Comparison of ENCODE assay signal across 17 cellular contexts in the genomic region with DNA sequence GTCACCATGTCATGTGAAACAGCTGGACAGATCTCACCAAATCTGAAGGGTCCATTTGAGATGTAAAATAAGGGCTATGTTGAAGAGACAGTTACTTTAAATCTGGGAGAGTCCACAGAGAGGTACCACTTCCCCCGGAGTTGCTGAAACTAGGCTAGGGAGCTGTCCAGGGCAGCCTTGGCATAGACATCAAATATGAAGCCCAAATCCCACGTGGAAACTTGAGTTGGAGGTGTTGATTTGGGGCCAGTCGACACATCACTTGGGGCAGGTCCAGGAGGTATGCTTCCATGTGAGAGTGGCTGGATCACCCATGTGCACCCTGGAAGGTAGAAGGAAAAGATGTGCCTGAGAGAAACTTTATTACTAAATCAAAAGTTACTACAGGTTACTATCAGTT. TPM values are rescaled to one million over a fixed set of nuclear protein-coding genes. Genes with fewer than 3 reads are reported as not detected.
A peak's percentile ranks its signal among the peaks of the same experiment; 100 is the strongest.
DNase-seq lines count a peak whose midpoint lies in the region; ATAC-seq, FAIRE-seq and TF ChIP-seq lines count a peak whose summit lies in the region.
"Had no signal": no experiment of that assay in that cellular context is flagged by ENCODE, and none has a peak within 500 bp of the region (broad histone marks: within the 10 kb centered on the region; RNA-seq: fewer than 3 reads in every experiment).

No MANE protein-coding gene starts in this region.

- no peaks in the 10 kb centered on the region for H3K23me2 ChIP-seq in H1 (ENCODE audit: low read depth, low read length)

- no peaks in the 10 kb centered on the region for H3K79me1 ChIP-seq in H1 (ENCODE audit: low read depth, low read length)

- H3K27me3 ChIP-seq in H1 (replicated peaks in 1 of 4; ENCODE audit: control insufficient read depth in 3 of 4, extremely low read depth in 1 of 4, insufficient read depth in 3 of 4, low read length in 3 of 4) (no peaks in the 10 kb centered on the region), SJCRH30 (no peaks in the 10 kb centered on the region)
- H3K27me3 ChIP-seq: BLaER1 had no signal

- POLR2A ChIA-PET in activated CD8-positive, alpha-beta T cell treated with anti-CD3 and anti-CD28 coated beads, Interleukin-2, amount 10 ng/mL, durations not matched to agents 7 days and 5 days (lab: Charles Lee), result interaction anchor here (1.4 to 3.1 kb wide), 3 partner anchors 12 to 74 kb away, joined by 3 to 16 read pairs (median 5); a partner anchor contains a TSS
- POLR2A ChIA-PET in activated CD8-positive, alpha-beta T cell treated with anti-CD3 and anti-CD28 coated beads for 36 hours (lab: Charles Lee), result interaction anchor here (1.0 to 1.4 kb wide), 2 partner anchors 13 to 17 kb away, joined by 3 to 4 read pairs; no protein-coding TSS in a partner anchor
- POLR2A ChIA-PET in H1 (lab: Charles Lee; ENCODE audit: partially characterized antibody), result interaction anchor here (1.1 to 3.9 kb wide), 6 partner anchors 9 to 39 kb away, joined by 3 to 13 read pairs (median 5); no protein-coding TSS in a partner anchor

- FAIRE-seq in H1 (lab: Jason Lieb, UNC), result no peak

- peaks cover 9% of the 10 kb centered on the region for H3K36me3 Mint-ChIP-seq in activated CD8-positive, alpha-beta T cell treated with anti-CD3 and anti-CD28 coated beads, Interleukin-2, amount 10 ng/mL, durations not matched to agents 7 days and 5 days (ENCODE audit: low read depth)
- peaks cover 3% of the 10 kb centered on the region for H3K36me3 Mint-ChIP-seq in activated CD8-positive, alpha-beta T cell treated with anti-CD3 and anti-CD28 coated beads for 36 hours (ENCODE audit: low read depth)
- H3K36me3 Mint-ChIP-seq: CD8-positive, alpha-beta memory T cell; IgD-negative memory B cell had no signal

- H4K5ac ChIP-seq in H1 (ENCODE audit: insufficient read length, low read depth, low read length), result no peak overlapping the region

- H3K18ac ChIP-seq in H1 (ENCODE audit: extremely low read depth, low read length), result peak overlapping the region; percentile 66; the same call in 1 of the 2 replicates

- H3K27me3 Mint-ChIP-seq in activated CD8-positive, alpha-beta T cell treated with anti-CD3 and anti-CD28 coated beads, Interleukin-2, amount 10 ng/mL, durations not matched to agents 7 days and 5 days (ENCODE audit: low read depth), result no peaks in the 10 kb centered on the region
- H3K27me3 Mint-ChIP-seq in activated CD8-positive, alpha-beta T cell treated with anti-CD3 and anti-CD28 coated beads for 36 hours, result no peaks in the 10 kb centered on the region
- H3K27me3 Mint-ChIP-seq: CD8-positive, alpha-beta memory T cell had no signal

- H4K20me1 ChIP-seq in H1 (replicated peaks in 1 of 2; ENCODE audit: control insufficient read depth in 1 of 2, insufficient read depth in 2 of 2, low read length in 2 of 2), result no peaks in the 10 kb centered on the region
- H4K20me1 ChIP-seq: BLaER1 had no signal

- no peak for TF ChIP-seq POLR2A in H1 (IDR thresholded peaks at IDR 0.05; ENCODE audit: control extremely low read depth in 1 of 2, low read depth in 2 of 2, low read length in 2 of 2)

- TF ChIP-seq EP300 in H1 (IDR thresholded peaks at IDR 0.05; ENCODE audit: borderline replicate concordance in 1 of 2, low read depth in 2 of 2, low read length in 2 of 2), result no peak

- peaks cover 40% of the 10 kb centered on the region for H3K4me1 Mint-ChIP-seq in activated CD8-positive, alpha-beta T cell treated with anti-CD3 and anti-CD28 coated beads, Interleukin-2, amount 10 ng/mL, durations not matched to agents 7 days and 5 days (ENCODE audit: low read depth)
- peaks cover 37% of the 10 kb centered on the region for H3K4me1 Mint-ChIP-seq in activated CD8-positive, alpha-beta T cell treated with anti-CD3 and anti-CD28 coated beads for 36 hours (ENCODE audit: low read depth)

- CTCF ChIA-PET in activated CD8-positive, alpha-beta T cell treated with anti-CD3 and anti-CD28 coated beads, Interleukin-2, amount 10 ng/mL, durations not matched to agents 7 days and 5 days (lab: Charles Lee), result interaction anchor here (0.7 to 5.8 kb wide), 8 partner anchors 12 to 69 kb away, joined by 3 to 44 read pairs (median 4); no protein-coding TSS in a partner anchor
- CTCF ChIA-PET in activated CD8-positive, alpha-beta T cell treated with anti-CD3 and anti-CD28 coated beads for 36 hours (lab: Charles Lee), result interaction anchor here (1.1 to 2.9 kb wide), 8 partner anchors 9 to 124 kb away, joined by 3 to 24 read pairs (median 5); a partner anchor contains a TSS
- CTCF ChIA-PET in H1 (lab: Charles Lee; ENCODE audit: partially characterized antibody), result interaction anchor here (0.8 to 6.3 kb wide), 12 partner anchors 9 to 124 kb away, joined by 3 to 64 read pairs (median 8); no protein-coding TSS in a partner anchor

- H2BK5ac ChIP-seq in H1 (ENCODE audit: low read depth, low read length), result peak overlapping the region; percentile 60; the same call in 1 of the 2 replicates

- H3K9me3 Mint-ChIP-seq in activated CD8-positive, alpha-beta T cell treated with anti-CD3 and anti-CD28 coated beads, Interleukin-2, amount 10 ng/mL, durations not matched to agents 7 days and 5 days (ENCODE audit: insufficient read depth), result peaks cover 10% of the 10 kb centered on the region
- H3K9me3 Mint-ChIP-seq in activated CD8-positive, alpha-beta T cell treated with anti-CD3 and anti-CD28 coated beads for 36 hours, result no peaks in the 10 kb centered on the region
- H3K9me3 Mint-ChIP-seq: CD8-positive, alpha-beta memory T cell; IgD-negative memory B cell had no signal

- no peak overlapping the region for H3K56ac ChIP-seq in H1 (replicated peaks; ENCODE audit: insufficient read length, low read depth, low read length)

- H3K79me2 ChIP-seq in H1 (ENCODE audit: control insufficient read depth in 1 of 2, insufficient read depth in 2 of 2, low read length in 2 of 2), result no peaks in the 10 kb centered on the region

- H3K4me1 ChIP-seq in H1 (replicated peaks in 1 of 4; ENCODE audit: control insufficient read depth in 3 of 4, insufficient read depth in 4 of 4, low read length in 3 of 4) (peaks cover 6 to 20% (median 16%) of the 10 kb centered on the region in 4 experiments), SJCRH30 (peaks cover 9% of the 10 kb centered on the region)
- H3K4me1 ChIP-seq: BLaER1 had no signal

- no peak overlapping the region for H3K4me2 ChIP-seq in H1 (ENCODE audit: insufficient read depth in 1 of 2, low read depth in 2 of 2, low read length in 2 of 2)
- H3K4me2 ChIP-seq: BLaER1 had no signal

- intact Hi-C loops in activated CD8-positive, alpha-beta T cell treated with anti-CD3 and anti-CD28 coated beads for 36 hours (cut with micrococcal nuclease), result no loop called here

- H3K4me3 ChIP-seq in H1 (ENCODE audit: extremely low read depth in 1 of 4, insufficient read depth in 2 of 4, low read depth in 3 of 4, low read length in 4 of 4) (no peak overlapping the region), SJCRH30 (no peak overlapping the region)
- H3K4me3 ChIP-seq: BLaER1, GM23248 had no signal

- H3K9me3 ChIP-seq in H1 (ENCODE audit: insufficient read depth in 2 of 2, low read depth in 1 of 2, low read length in 1 of 2) (no peaks in the 10 kb centered on the region), SJCRH30 (replicated peaks) (no peaks in the 10 kb centered on the region)
- H3K9me3 ChIP-seq: BLaER1, Caco-2 had no signal

- H3K14ac ChIP-seq in H1 (ENCODE audit: insufficient read length), result no peak overlapping the region

- no peak overlapping the region for H3K27ac ChIP-seq in H1 (ENCODE audit: low read depth, low read length)
- H3K27ac ChIP-seq in SJCRH30, result no peak overlapping the region
- H3K27ac ChIP-seq: BLaER1, GM23248 had no signal

- no peak overlapping the region for H3K27ac Mint-ChIP-seq in activated CD8-positive, alpha-beta T cell treated with anti-CD3 and anti-CD28 coated beads, Interleukin-2, amount 10 ng/mL, durations not matched to agents 7 days and 5 days
- no peak overlapping the region for H3K27ac Mint-ChIP-seq in activated CD8-positive, alpha-beta T cell treated with anti-CD3 and anti-CD28 coated beads for 36 hours
- H3K27ac Mint-ChIP-seq: CD8-positive, alpha-beta memory T cell; IgD-negative memory B cell had no signal

- H3K36me3 ChIP-seq in H1 (ENCODE audit: control insufficient read depth in 2 of 4, insufficient read depth in 4 of 4, low read length in 3 of 4) (no peaks in the 10 kb centered on the region), SJCRH30 (no peaks in the 10 kb centered on the region)
- H3K36me3 ChIP-seq: BLaER1 had no signal

- H2BK12ac ChIP-seq in H1 (ENCODE audit: low read depth, low read length), result peak overlapping the region; percentile 86; the same call in 1 of the 2 replicates

- no peak overlapping the region for H3K4ac ChIP-seq in H1 (replicated peaks; ENCODE audit: insufficient read length, low read depth, low read length)

- H2BK120ac ChIP-seq in H1 (replicated peaks; ENCODE audit: low read depth, low read length), result no peak overlapping the region

- no peak overlapping the region for H2AFZ ChIP-seq in H1 (ENCODE audit: low read length)
- H2AFZ ChIP-seq: GM23248 had no signal

- no peak overlapping the region for H3K23ac ChIP-seq in H1 (ENCODE audit: insufficient read length)

- no peak overlapping the region for H3K4me3 Mint-ChIP-seq in activated CD8-positive, alpha-beta T cell treated with anti-CD3 and anti-CD28 coated beads, Interleukin-2, amount 10 ng/mL, durations not matched to agents 7 days and 5 days
- H3K4me3 Mint-ChIP-seq in activated CD8-positive, alpha-beta T cell treated with anti-CD3 and anti-CD28 coated beads for 36 hours, result no peak overlapping the region
- H3K4me3 Mint-ChIP-seq: CD8-positive, alpha-beta memory T cell; IgD-negative memory B cell had no signal

- H2BK15ac ChIP-seq in H1 (ENCODE audit: low read length), result peak overlapping the region; percentile 21; the same call in 1 of the 2 replicates

- H2BK20ac ChIP-seq in H1 (ENCODE audit: low read length), result peak overlapping the region; percentile 16; the same call in 1 of the 2 replicates

- no peak for TF ChIP-seq CTCF in activated CD8-positive, alpha-beta T cell treated with anti-CD3 and anti-CD28 coated beads for 36 hours (IDR thresholded peaks at IDR 0.05)
- no peak for TF ChIP-seq CTCF in H1 (IDR thresholded peaks at IDR 0.05; ENCODE audit: control extremely low read depth in 1 of 3, insufficient read depth in 1 of 3, low read depth in 1 of 3, low read length in 3 of 3)

- no peak overlapping the region for H4K8ac ChIP-seq in H1 (ENCODE audit: extremely low read depth, insufficient read depth, low read length)

- 93% methylated on average over 3 of the region's 3 CpGs; no CpG with 5 or more reads in 1 of the 2 experiments for WGBS in H1 (ENCODE audit: extremely low coverage in 1 of 2, insufficient coverage in 1 of 2, insufficient read length in 1 of 2, insufficient replicate concordance in 2 of 2, low coverage in 1 of 2, low lambda C conversion rate in 2 of 2, missing lambda C conversion rate in 1 of 2), 2 experiments

- no peak for ATAC-seq in activated CD8-positive, alpha-beta T cell treated with anti-CD3 and anti-CD28 coated beads, Interleukin-2, amount 10 ng/mL, durations not matched to agents 7 days and 5 days
- ATAC-seq in activated CD8-positive, alpha-beta T cell treated with anti-CD3 and anti-CD28 coated beads for 36 hours, result no peak
- ATAC-seq in left lobe of liver (no peak), GM21737 (IDR thresholded peaks at IDR 0.05; ENCODE audit: unreplicated experiment) (no peak)

- no peak overlapping the region for H3K9ac ChIP-seq in H1 (replicated peaks in 1 of 4; ENCODE audit: extremely low read depth in 1 of 4, low read depth in 3 of 4, low read length in 3 of 4)
- H3K9ac ChIP-seq: BLaER1, GM23248 had no signal

- DNase-seq in activated CD8-positive, alpha-beta T cell treated with anti-CD3 and anti-CD28 coated beads, Interleukin-2, amount 10 ng/mL, durations not matched to agents 7 days and 5 days, result peak; percentile 16
- DNase-seq in activated CD8-positive, alpha-beta T cell treated with anti-CD3 and anti-CD28 coated beads for 36 hours, result no peak
- DNase-seq in H1 (ENCODE audit: low read depth in 1 of 2, low spot score in 2 of 2) (no peak), left lobe of liver (ENCODE audit: low spot score) (peak; percentile 23), LoVo (ENCODE audit: low spot score) (no peak), SJCRH30 (no peak)
- DNase-seq: 8988T; AML-193; Caco-2; CD8-positive, alpha-beta memory T cell; DMS53; GM23248; H7 had no signal

- no peak overlapping the region for H2AK5ac ChIP-seq in H1 (ENCODE audit: low read depth, low read length)

- no peak for TF ChIP-seq RAD21 in H1 (IDR thresholded peaks at IDR 0.05 in 1 of 2, conservative IDR thresholded peaks at IDR 0.05 in 1 of 2; ENCODE audit: low read depth in 2 of 2, low read length in 2 of 2)

- no peak overlapping the region for H4K91ac ChIP-seq in H1 (replicated peaks; ENCODE audit: insufficient read length, low read length)

RNA-seq across cellular contexts. Expression of a gene that starts 12.0 kb away (rescaled TPM):
- 10 to 100 TPM; 36.9 to 38.1 TPM for total RNA-seq in activated CD8-positive, alpha-beta T cell treated with anti-CD3 and anti-CD28 coated beads, Interleukin-2, amount 10 ng/mL, durations not matched to agents 7 days and 5 days
- total RNA-seq in activated CD8-positive, alpha-beta T cell treated with anti-CD3 and anti-CD28 coated beads for 36 hours, result 10 to 100 TPM; 65.7 to 70.3 TPM
- 63.5 and 66.8 TPM in 2 replicates for total RNA-seq in H1 (2021; fragmentation: NEBNext Ultra II Directional; extraction: Animal tissue kit (Norgen Biotek cat#: 25700))
- polyA plus RNA-seq in H1 (2011; rRNA removed), result 53.5 and 93.8 TPM in 2 replicates
- 58.9 TPM for polyA plus RNA-seq in H1 (2011; cell fraction: cytosol; rRNA removed)
- polyA plus RNA-seq in H1 (2011; cell fraction: nucleus; rRNA removed), result 23.5 TPM
- 56.9 to 68.1 TPM (median 58.4 TPM) in 4 replicates for polyA plus RNA-seq in H1 (2012, experiment 1 of 2)
- 26.8 TPM for polyA plus RNA-seq in H1 (2012, experiment 2 of 2)
- polyA plus RNA-seq in H1 (2013, experiment 1 of 2), result 31.2 TPM
- 29.8 TPM for polyA plus RNA-seq in H1 (2013, experiment 2 of 2)
- polyA minus RNA-seq in H1 (2011; rRNA and poly(A)+ RNA removed), result 100 and 149 TPM in 2 replicates
- 53.1 TPM for polyA minus RNA-seq in H1 (2011; cell fraction: cytosol; rRNA and poly(A)+ RNA removed)
- 25.0 TPM for polyA minus RNA-seq in H1 (2011; cell fraction: nucleus; rRNA and poly(A)+ RNA removed)
- 2.0 TPM for total RNA-seq in left lobe of liver
- 0.81 and 0.89 TPM in 2 replicates for total RNA-seq in SJCRH30 (2014; rRNA removed; shearing (Covaris generic))
- total RNA-seq: HT1080 had no signal

RNA-seq across cellular contexts. Expression of a gene that starts 56.2 kb away (rescaled TPM):
- total RNA-seq in activated CD8-positive, alpha-beta T cell treated with anti-CD3 and anti-CD28 coated beads, Interleukin-2, amount 10 ng/mL, durations not matched to agents 7 days and 5 days, result 10 to 100 TPM; 51.0 to 52.8 TPM
- total RNA-seq in activated CD8-positive, alpha-beta T cell treated with anti-CD3 and anti-CD28 coated beads for 36 hours, result 10 to 100 TPM; 52.2 to 53.8 TPM
- total RNA-seq in H1 (2021; fragmentation: NEBNext Ultra II Directional; extraction: Animal tissue kit (Norgen Biotek cat#: 25700)), result 29.4 and 31.2 TPM in 2 replicates
- 27.2 and 29.5 TPM in 2 replicates for polyA plus RNA-seq in H1 (2011; rRNA removed)
- polyA plus RNA-seq in H1 (2011; cell fraction: cytosol; rRNA removed), result 32.8 TPM
- 24.9 TPM for polyA plus RNA-seq in H1 (2011; cell fraction: nucleus; rRNA removed)
- polyA plus RNA-seq in H1 (2012, experiment 1 of 2), result 27.7 to 33.6 TPM (median 29.1 TPM) in 4 replicates
- polyA plus RNA-seq in H1 (2012, experiment 2 of 2), result 22.1 TPM
- polyA plus RNA-seq in H1 (2013, experiment 1 of 2), result 31.5 TPM
- polyA plus RNA-seq in H1 (2013, experiment 2 of 2), result 31.6 TPM
- polyA minus RNA-seq in H1 (2011; rRNA and poly(A)+ RNA removed), result 13.3 and 15.1 TPM in 2 replicates
- 12.4 TPM for polyA minus RNA-seq in H1 (2011; cell fraction: cytosol; rRNA and poly(A)+ RNA removed)
- polyA minus RNA-seq in H1 (2011; cell fraction: nucleus; rRNA and poly(A)+ RNA removed), result 9.6 TPM
- 31.8 TPM for total RNA-seq in left lobe of liver
- total RNA-seq in SJCRH30 (2014; rRNA removed; shearing (Covaris generic)), result 60.4 and 62.5 TPM in 2 replicates

Comparison
In these comparisons a context has a peak if more than half of its experiments do, and no peak if none do; other contexts are left out.
1. DNase-seq: peak in activated CD8-positive, alpha-beta T cell treated with anti-CD3 and anti-CD28 coated beads, Interleukin-2, amount 10 ng/mL, durations not matched to agents 7 days and 5 days (single experiment) and left lobe of liver (single experiment); none in activated CD8-positive, alpha-beta T cell treated with anti-CD3 and anti-CD28 coated beads for 36 hours (single experiment), H1 (0 of 2), LoVo (single experiment) and SJCRH30 (0 of 2).
2. RNA of a gene that starts 12.0 kb away (total RNA-seq): 65.7 to 70.3 TPM in activated CD8-positive, alpha-beta T cell treated with anti-CD3 and anti-CD28 coated beads for 36 hours, 63.5 to 66.8 TPM in H1 and 36.9 to 38.1 TPM in activated CD8-positive, alpha-beta T cell treated with anti-CD3 and anti-CD28 coated beads, Interleukin-2, amount 10 ng/mL, durations not matched to agents 7 days and 5 days; 2.0 TPM in left lobe of liver (single experiment) and 0.81 to 0.89 TPM in SJCRH30; every median in the first group is over 10 times any median in the second.